17 cellular contexts compared by ENCODE assay signal in the genomic region with DNA sequence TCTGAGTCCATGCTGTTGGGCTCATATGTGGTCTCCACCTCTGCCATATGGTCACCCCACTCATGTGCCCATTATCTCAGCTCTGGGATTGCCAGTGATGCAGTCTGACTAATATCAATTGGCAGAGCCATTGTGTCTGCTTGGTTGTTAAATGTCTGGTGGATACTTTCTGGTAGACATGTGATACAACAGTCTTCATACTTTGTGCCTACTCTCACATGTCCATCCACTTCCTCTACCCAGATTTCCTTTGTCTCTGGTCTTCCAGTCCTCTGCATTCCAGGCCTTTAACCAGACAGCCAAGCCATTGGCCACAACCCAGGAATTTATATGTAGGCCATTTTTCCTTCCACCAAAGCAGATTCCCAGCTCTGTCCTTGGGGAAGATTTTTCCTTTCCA. TPM values are rescaled to one million over a fixed set of nuclear protein-coding genes. Genes with fewer than 3 reads are reported as not detected.
DNase-seq lines count a peak whose midpoint lies in the region; ATAC-seq and TF ChIP-seq lines count a peak whose summit lies in the region.
"Had no signal": no experiment of that assay in that cellular context is flagged by ENCODE, and none has a peak within 500 bp of the region (broad histone marks: within the 10 kb centered on the region; RNA-seq: fewer than 3 reads in every experiment).

No MANE protein-coding gene starts in this region.

- POLR2A ChIA-PET in T-cell (lab: Charles Lee) = interaction anchor here in 1 of 2 donors (0.8 kb wide), 1 partner anchor 11 kb away, joined by 3 read pairs; no protein-coding TSS in a partner anchor

- intact Hi-C loops in dendritic cell treated with granulocyte-macrophage colony-stimulating factor and Interleukin-4, amounts not matched to agents 40 ng/mL and 50 ng/mL, for 4 days (cut with micrococcal nuclease) = loop anchor here (5.0 kb wide), 1 partner anchor 40 kb away; no protein-coding TSS in a partner anchor
- intact Hi-C loops in left ventricle myocardium superior (cut with micrococcal nuclease) (no loop called here), colonic mucosa (cut with DNase I) (no loop called here)

- H3K27ac Mint-ChIP-seq in activated naive CD4-positive, alpha-beta T cell treated with anti-CD3 and anti-CD28 coated beads, Interleukin-2, amount 10 ng/mL, durations not matched to agents 7 days and 5 days = peak overlapping the region; percentile 74
- peak overlapping the region in 1 of 2 donors; percentile 81 for H3K27ac Mint-ChIP-seq in activated naive CD4-positive, alpha-beta T cell treated with anti-CD3 and anti-CD28 coated beads, Interleukin-2, amount 50 U/mL, for 72 hours
- H3K27ac Mint-ChIP-seq in T-cell = peak overlapping the region; percentile 79 to 88
- H3K27ac Mint-ChIP-seq in dendritic cell treated with granulocyte-macrophage colony-stimulating factor and Interleukin-4, amounts not matched to agents 40 ng/mL and 50 ng/mL, for 4 days = peak overlapping the region; percentile 57
- H3K27ac Mint-ChIP-seq in stimulated activated effector memory CD8-positive, alpha-beta T cell treated with anti-CD3 and anti-CD28 coated beads, Interleukin-12 subunit alpha, Interleukin-12 subunit beta, amount 100 ng/mL, for 72 hours = peak overlapping the region; percentile 87
- no peak overlapping the region for H3K27ac Mint-ChIP-seq in effector memory CD8-positive, alpha-beta T cell

- peaks cover 58% of the 10 kb centered on the region for H3K4me1 Mint-ChIP-seq in activated naive CD4-positive, alpha-beta T cell treated with anti-CD3 and anti-CD28 coated beads, Interleukin-2, amount 10 ng/mL, durations not matched to agents 7 days and 5 days
- peaks cover 48 to 50% (median 49%) of the 10 kb centered on the region in 3 donors for H3K4me1 Mint-ChIP-seq in T-cell
- H3K4me1 Mint-ChIP-seq in dendritic cell treated with granulocyte-macrophage colony-stimulating factor and Interleukin-4, amounts not matched to agents 40 ng/mL and 50 ng/mL, for 4 days (ENCODE audit: low read depth) = peaks cover 31% of the 10 kb centered on the region
- H3K4me1 Mint-ChIP-seq in stimulated activated effector memory CD8-positive, alpha-beta T cell treated with anti-CD3 and anti-CD28 coated beads, Interleukin-12 subunit alpha, Interleukin-12 subunit beta, amount 100 ng/mL, for 72 hours = peaks cover 32% of the 10 kb centered on the region
- peaks cover 14 to 29% of the 10 kb centered on the region in 2 donors for H3K4me1 Mint-ChIP-seq in effector memory CD8-positive, alpha-beta T cell (ENCODE audit: low read depth in 2 of 2)

- CTCF ChIA-PET in activated naive CD4-positive, alpha-beta T cell treated with anti-CD3 and anti-CD28 coated beads, Interleukin-2, amount 10 ng/mL, durations not matched to agents 7 days and 5 days (lab: Charles Lee) = interaction anchor here (2.1 to 3.8 kb wide), 4 partner anchors 12 to 134 kb away, joined by 6 to 375 read pairs (median 78); partner anchors contain the start of gene DIPK1A
- CTCF ChIA-PET in T-cell (lab: Charles Lee) = interaction anchor here (1.0 to 3.8 kb wide), 7 partner anchors 23 to 141 kb away, joined by 3 to 82 read pairs (median 24); no protein-coding TSS in a partner anchor

- H3K27me3 ChIP-seq in colonic mucosa = no peaks in the 10 kb centered on the region
- H3K27me3 ChIP-seq: neutrophil, right atrium auricular region had no signal

- H3K4me1 ChIP-seq in colonic mucosa = no peaks in the 10 kb centered on the region
- H3K4me1 ChIP-seq: right atrium auricular region had no signal

- H3K4me3 ChIP-seq in colonic mucosa = no peak overlapping the region
- H3K4me3 ChIP-seq: right atrium auricular region had no signal

- H3K27me3 Mint-ChIP-seq in activated naive CD4-positive, alpha-beta T cell treated with anti-CD3 and anti-CD28 coated beads, Interleukin-2, amount 10 ng/mL, durations not matched to agents 7 days and 5 days = no peaks in the 10 kb centered on the region
- no peaks in the 10 kb centered on the region for H3K27me3 Mint-ChIP-seq in T-cell
- H3K27me3 Mint-ChIP-seq in dendritic cell treated with granulocyte-macrophage colony-stimulating factor and Interleukin-4, amounts not matched to agents 40 ng/mL and 50 ng/mL, for 4 days = no peaks in the 10 kb centered on the region
- no peaks in the 10 kb centered on the region for H3K27me3 Mint-ChIP-seq in effector memory CD8-positive, alpha-beta T cell

- ATAC-seq in activated naive CD4-positive, alpha-beta T cell treated with anti-CD3 and anti-CD28 coated beads, Interleukin-2, amount 50 U/mL, for 72 hours = no peak
- ATAC-seq in T-cell (replicated peaks in 1 of 4) = no peak
- no peak for ATAC-seq in stimulated activated effector memory CD8-positive, alpha-beta T cell treated with anti-CD3 and anti-CD28 coated beads, Interleukin-12 subunit alpha, Interleukin-12 subunit beta, amount 100 ng/mL, for 72 hours
- no peak for ATAC-seq in left ventricle myocardium superior
- no peak for ATAC-seq in effector memory CD8-positive, alpha-beta T cell (replicated peaks)

- H3K36me3 ChIP-seq in colonic mucosa = no peaks in the 10 kb centered on the region
- H3K36me3 ChIP-seq: neutrophil, right atrium auricular region had no signal

- no peaks in the 10 kb centered on the region for H3K9me3 Mint-ChIP-seq in activated naive CD4-positive, alpha-beta T cell treated with anti-CD3 and anti-CD28 coated beads, Interleukin-2, amount 10 ng/mL, durations not matched to agents 7 days and 5 days
- peaks cover 0 to 4% of the 10 kb centered on the region in 2 donors for H3K9me3 Mint-ChIP-seq in activated naive CD4-positive, alpha-beta T cell treated with anti-CD3 and anti-CD28 coated beads, Interleukin-2, amount 50 U/mL, for 72 hours
- no peaks in the 10 kb centered on the region for H3K9me3 Mint-ChIP-seq in T-cell
- no peaks in the 10 kb centered on the region for H3K9me3 Mint-ChIP-seq in dendritic cell treated with granulocyte-macrophage colony-stimulating factor and Interleukin-4, amounts not matched to agents 40 ng/mL and 50 ng/mL, for 4 days
- H3K9me3 Mint-ChIP-seq in stimulated activated effector memory CD8-positive, alpha-beta T cell treated with anti-CD3 and anti-CD28 coated beads, Interleukin-12 subunit alpha, Interleukin-12 subunit beta, amount 100 ng/mL, for 72 hours = no peaks in the 10 kb centered on the region
- H3K9me3 Mint-ChIP-seq in effector memory CD8-positive, alpha-beta T cell = no peaks in the 10 kb centered on the region
- H3K9me3 Mint-ChIP-seq: immature natural killer cell had no signal

- no peaks in the 10 kb centered on the region for H3K9me3 ChIP-seq in colonic mucosa
- H3K9me3 ChIP-seq: neutrophil, right atrium auricular region had no signal

- H3K36me3 Mint-ChIP-seq in activated naive CD4-positive, alpha-beta T cell treated with anti-CD3 and anti-CD28 coated beads, Interleukin-2, amount 10 ng/mL, durations not matched to agents 7 days and 5 days = peaks cover 15% of the 10 kb centered on the region
- H3K36me3 Mint-ChIP-seq in activated naive CD4-positive, alpha-beta T cell treated with anti-CD3 and anti-CD28 coated beads, Interleukin-2, amount 50 U/mL, for 72 hours = no peaks in the 10 kb centered on the region
- H3K36me3 Mint-ChIP-seq in T-cell = no peaks in the 10 kb centered on the region
- no peaks in the 10 kb centered on the region for H3K36me3 Mint-ChIP-seq in dendritic cell treated with granulocyte-macrophage colony-stimulating factor and Interleukin-4, amounts not matched to agents 40 ng/mL and 50 ng/mL, for 4 days (ENCODE audit: low read depth)
- no peaks in the 10 kb centered on the region for H3K36me3 Mint-ChIP-seq in stimulated activated effector memory CD8-positive, alpha-beta T cell treated with anti-CD3 and anti-CD28 coated beads, Interleukin-12 subunit alpha, Interleukin-12 subunit beta, amount 100 ng/mL, for 72 hours
- no peaks in the 10 kb centered on the region for H3K36me3 Mint-ChIP-seq in effector memory CD8-positive, alpha-beta T cell (ENCODE audit: insufficient read depth)
- H3K36me3 Mint-ChIP-seq: immature natural killer cell had no signal

- no peak overlapping the region for H3K4me3 Mint-ChIP-seq in activated naive CD4-positive, alpha-beta T cell treated with anti-CD3 and anti-CD28 coated beads, Interleukin-2, amount 10 ng/mL, durations not matched to agents 7 days and 5 days
- H3K4me3 Mint-ChIP-seq in T-cell = peak overlapping the region in 1 of 3 donors; percentile 22
- no peak overlapping the region for H3K4me3 Mint-ChIP-seq in dendritic cell treated with granulocyte-macrophage colony-stimulating factor and Interleukin-4, amounts not matched to agents 40 ng/mL and 50 ng/mL, for 4 days
- H3K4me3 Mint-ChIP-seq in stimulated activated effector memory CD8-positive, alpha-beta T cell treated with anti-CD3 and anti-CD28 coated beads, Interleukin-12 subunit alpha, Interleukin-12 subunit beta, amount 100 ng/mL, for 72 hours = no peak overlapping the region
- H3K4me3 Mint-ChIP-seq in effector memory CD8-positive, alpha-beta T cell = peak overlapping the region in 1 of 2 donors; percentile 37
- H3K4me3 Mint-ChIP-seq: immature natural killer cell had no signal

- no peak overlapping the region for H3K27ac ChIP-seq in colonic mucosa
- H3K27ac ChIP-seq: neutrophil, right atrium auricular region had no signal

- H3K9ac ChIP-seq in colonic mucosa (ENCODE audit: low read depth in 2 of 2, low read length in 2 of 2) = no peak overlapping the region

- TF ChIP-seq CTCF in colonic mucosa (IDR thresholded peaks at IDR 0.05) = no peak

- DNase-seq in activated naive CD4-positive, alpha-beta T cell treated with anti-CD3 and anti-CD28 coated beads, Interleukin-2, amount 10 ng/mL, durations not matched to agents 7 days and 5 days = no peak
- DNase-seq in activated naive CD4-positive, alpha-beta T cell treated with anti-CD3 and anti-CD28 coated beads, Interleukin-2, amount 50 U/mL, for 72 hours (ENCODE audit: low spot score in 2 of 2) = no peak
- DNase-seq in T-cell (no peak), left ventricle myocardium superior (no peak), colonic mucosa (no peak)
- peak in 1 of 2 donors; percentile 42 for DNase-seq in stimulated activated effector memory CD8-positive, alpha-beta T cell treated with anti-CD3 and anti-CD28 coated beads, Interleukin-12 subunit alpha, Interleukin-12 subunit beta, amount 100 ng/mL, for 72 hours (ENCODE audit: low spot score in 2 of 2)
- no peak for DNase-seq in effector memory CD8-positive, alpha-beta T cell
- DNase-seq: ACHN, glutamatergic neuron, HCEC 1CT, immature natural killer cell, mesendoderm, NCI-H1694, T-helper 1 cell had no signal

RNA-seq across cellular contexts. Expression of gene DIPK1A, which starts 30.8 kb away (rescaled TPM):
- 1 to 10 TPM; 5.8 to 8.0 TPM for total RNA-seq in activated naive CD4-positive, alpha-beta T cell treated with anti-CD3 and anti-CD28 coated beads, Interleukin-2, amount 50 U/mL, for 72 hours
- 10 to 100 TPM in 4 of 5 donors, 1 to 10 TPM in 1; 8.9 to 16.0 (median 14.4) TPM for total RNA-seq in T-cell
- 7.3 TPM for total RNA-seq in left ventricle myocardium superior
- 10 to 100 TPM; 14.3 to 14.4 TPM for total RNA-seq in colonic mucosa

Comparison
In these comparisons a context has a peak if more than half of its experiments do, and no peak if none do; other contexts are left out.
1. H3K27ac Mint-ChIP-seq: peak in activated naive CD4-positive, alpha-beta T cell treated with anti-CD3 and anti-CD28 coated beads, Interleukin-2, amount 10 ng/mL, durations not matched to agents 7 days and 5 days (single experiment), T-cell (2 of 2), dendritic cell treated with granulocyte-macrophage colony-stimulating factor and Interleukin-4, amounts not matched to agents 40 ng/mL and 50 ng/mL, for 4 days (single experiment) and stimulated activated effector memory CD8-positive, alpha-beta T cell treated with anti-CD3 and anti-CD28 coated beads, Interleukin-12 subunit alpha, Interleukin-12 subunit beta, amount 100 ng/mL, for 72 hours (single experiment); none in effector memory CD8-positive, alpha-beta T cell (0 of 2).